9 cellular contexts compared by ENCODE assay signal in the genomic region with DNA sequence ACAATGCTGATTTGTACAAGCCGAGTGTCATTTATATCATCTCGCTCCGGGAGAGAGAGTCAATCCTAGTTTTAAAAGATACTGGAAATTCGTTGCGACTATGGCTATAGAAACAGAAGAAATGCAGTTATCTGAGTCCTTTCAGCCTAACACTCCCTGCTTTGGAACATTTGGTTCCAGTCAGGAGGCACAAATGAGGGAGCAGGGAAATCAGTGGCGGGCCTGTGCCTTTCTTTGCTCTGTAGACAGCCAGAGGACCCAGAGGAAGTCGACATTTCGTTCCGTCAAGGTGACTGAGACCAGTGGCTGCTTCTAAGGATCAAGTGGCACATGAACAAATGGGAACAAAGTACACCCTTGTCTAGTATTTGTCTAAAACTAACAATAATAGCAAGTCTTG. TPM values are rescaled to one million over a fixed set of nuclear protein-coding genes. Genes with fewer than 3 reads are reported as not detected.
DNase-seq lines count a peak whose midpoint lies in the region; ATAC-seq, FAIRE-seq and TF ChIP-seq lines count a peak whose summit lies in the region.
"Had no signal": no experiment of that assay in that cellular context is flagged by ENCODE, and none has a peak within 500 bp of the region (broad histone marks: within the 10 kb centered on the region; RNA-seq: fewer than 3 reads in every experiment).

No MANE protein-coding gene starts in this region.

- FAIRE-seq in GM12892 (lab: Jason Lieb, UNC), result no peak

- peak overlapping the region; percentile 68 for H3K4me3 ChIP-seq in AG10803 (ENCODE audit: low read length)
- H3K4me3 ChIP-seq in HUES48 (ENCODE audit: low read depth, low read length), result 0 out of 2 replicates have a peak overlapping the region, but pooled peaks have one; percentile 64
- no peak overlapping the region for H3K4me3 ChIP-seq in body of pancreas

- H3K27ac Mint-ChIP-seq in natural killer cell, result peak overlapping the region; percentile 38 to 48

- TF ChIP-seq CTCF in AG10803 (conservative IDR thresholded peaks at IDR 0.05; ENCODE audit: low read length) (no peak), body of pancreas (IDR thresholded peaks at IDR 0.05) (no peak), natural killer cell (IDR thresholded peaks at IDR 0.05) (no peak)

- H3K27ac ChIP-seq in HUES48 (ENCODE audit: low read depth, low read length) (no peak overlapping the region), body of pancreas (peak overlapping the region in 3 of 4 donors; percentile 89 to 92 (median 91))

- H3K4me3 Mint-ChIP-seq in natural killer cell, result peak overlapping the region; percentile 77

- H3K36me3 ChIP-seq in HUES48 (ENCODE audit: control insufficient read depth, insufficient read depth, low read length) (no peaks in the 10 kb centered on the region), body of pancreas (replicated peaks in 1 of 2; ENCODE audit: insufficient read depth in 1 of 2, low read depth in 2 of 2) (no peaks in the 10 kb centered on the region)

- H3K9ac ChIP-seq in HUES48 (ENCODE audit: low read depth, low read length), result no peak overlapping the region

- DNase-seq in AG10803 (ENCODE audit: low read depth) (no peak), body of pancreas (no peak), natural killer cell (no peak), GM12892 (ENCODE audit: insufficient read length) (no peak), left lobe of liver (ENCODE audit: low spot score) (no peak), SK-N-DZ (ENCODE audit: low spot score) (no peak)
- DNase-seq: NCI-H1436 treated with DMSO at 0.1 percent for 48 hours had no signal

- no peak for TF ChIP-seq POLR2A in body of pancreas (IDR thresholded peaks at IDR 0.05)
- TF ChIP-seq POLR2A in GM12892 (IDR thresholded peaks at IDR 0.05; ENCODE audit: low read depth, low read length), result no peak

- WGBS in body of pancreas, 2 donors, result 93 to 98% methylated on average over 9 of the region's 9 CpGs

- no peaks in the 10 kb centered on the region for H3K27me3 Mint-ChIP-seq in natural killer cell (ENCODE audit: low read depth in 2 of 2)

- H3K36me3 Mint-ChIP-seq in natural killer cell, result no peaks in the 10 kb centered on the region

- intact Hi-C loops in body of pancreas (cut with DNase I), result no loop called here
- intact Hi-C loops in natural killer cell (cut with micrococcal nuclease), result no loop called here

- H3K4me1 Mint-ChIP-seq in natural killer cell, result peaks cover 22 to 36% of the 10 kb centered on the region in 2 donors

- no peak for ATAC-seq in body of pancreas
- ATAC-seq in natural killer cell, result no peak
- ATAC-seq in left lobe of liver, result no peak
- ATAC-seq in GM18907 (IDR thresholded peaks at IDR 0.05; ENCODE audit: unreplicated experiment), result no peak

- H3K27me3 ChIP-seq in HUES48 (ENCODE audit: control insufficient read depth, insufficient read depth, low read length), result peaks cover 13% of the 10 kb centered on the region
- no peaks in the 10 kb centered on the region for H3K27me3 ChIP-seq in body of pancreas

- H3K4me1 ChIP-seq in HUES48 (ENCODE audit: control insufficient read depth, insufficient read depth, low read length) (no peaks in the 10 kb centered on the region), body of pancreas (peaks cover 31% of the 10 kb centered on the region)

- H3K9me3 Mint-ChIP-seq in natural killer cell, result no peaks in the 10 kb centered on the region

- H3K9me3 ChIP-seq in HUES48 (ENCODE audit: control insufficient read depth, insufficient read depth, low read length) (no peaks in the 10 kb centered on the region), body of pancreas (no peaks in the 10 kb centered on the region)

RNA-seq across cellular contexts. Expression of gene RIOX2, which starts 0.7 kb away (rescaled TPM):
- total RNA-seq in body of pancreas (10 to 100 TPM; 22.1 to 32.3 TPM), natural killer cell (10 to 100 TPM in 2 of 3 donors, 1 to 10 TPM in 1; 8.7 to 16.2 (median 13.5) TPM), left lobe of liver (10.1 TPM)
- polyA plus RNA-seq in GM12892 (2012; ENCODE audit: missing spikeins), result 27.0 TPM
- 31.5 and 33.3 TPM in 2 replicates for polyA plus RNA-seq in SK-N-DZ (2014; cell fraction: cytosol; rRNA removed)
- 36.3 and 41.5 TPM in 2 replicates for polyA plus RNA-seq in SK-N-DZ (2014; cell fraction: nucleus; rRNA removed)

Comparison
In these comparisons a context has a peak if more than half of its experiments do, and no peak if none do; other contexts are left out.
1. H3K4me3 ChIP-seq: peak in AG10803 (single experiment) and HUES48 (single experiment); none in body of pancreas (0 of 2).